ENCODE assay signal across 11 cellular contexts in genomic region chr12:93184664-93185368, GRCh38.
DNase-seq lines count a peak whose midpoint lies in the region; ATAC-seq and TF ChIP-seq lines count a peak whose summit lies in the region.
"Had no signal": no experiment of that assay in that cellular context is flagged by ENCODE, and none has a peak within 500 bp of the region (broad histone marks: within the 10 kb centered on the region; RNA-seq: fewer than 3 reads in every experiment).

No MANE protein-coding gene starts in this region.

- intact Hi-C loops in psoas muscle (cut with DNase I): no loop called here

- H3K4me1 ChIP-seq in DND-41 (ENCODE audit: insufficient read depth, low read length) (peaks cover 11% of the 10 kb centered on the region), MM.1S (ENCODE audit: low read length) (peaks cover 9% of the 10 kb centered on the region), esophagus (ENCODE audit: control insufficient read depth in 2 of 2, insufficient read depth in 2 of 2, low read length in 1 of 2) (peaks cover 0 to 2% of the 10 kb centered on the region in 2 donors), psoas muscle (peaks cover 17% of the 10 kb centered on the region)

- H3K27ac ChIP-seq in DND-41 (ENCODE audit: low read length): peak overlapping the region; percentile 70
- no peak overlapping the region for H3K27ac ChIP-seq in MM.1S (ENCODE audit: low read length)
- peak overlapping the region; percentile 60 to 61 for H3K27ac ChIP-seq in esophagus (ENCODE audit: low read depth in 2 of 2, low read length in 1 of 2)
- H3K27ac ChIP-seq in psoas muscle: peak overlapping the region; percentile 77

- ATAC-seq in DND-41 (ENCODE audit: insufficient read depth, low read depth) (no peak), psoas muscle (peak in 2 of 4 donors; percentile 2 to 35)

- TF ChIP-seq CTCF in DND-41 (IDR thresholded peaks at IDR 0.05; ENCODE audit: borderline replicate concordance, extremely low read depth, low read length, poor library complexity, severe bottlenecking) (no peak), MM.1S (IDR thresholded peaks at IDR 0.05; ENCODE audit: low read length) (no peak), psoas muscle (IDR thresholded peaks at IDR 0.05) (no peak)

- H3K9me3 ChIP-seq in DND-41 (ENCODE audit: insufficient read depth, low read length, severe bottlenecking): no peaks in the 10 kb centered on the region
- H3K9me3 ChIP-seq in MM.1S (replicated peaks; ENCODE audit: insufficient read depth, low read length): no peaks in the 10 kb centered on the region
- no peaks in the 10 kb centered on the region for H3K9me3 ChIP-seq in esophagus (ENCODE audit: control insufficient read depth in 2 of 2, insufficient read depth in 1 of 2, low read depth in 1 of 2, low read length in 1 of 2)
- H3K9me3 ChIP-seq in psoas muscle: no peaks in the 10 kb centered on the region

- H3K79me2 ChIP-seq in DND-41 (ENCODE audit: insufficient read depth, low read length) (no peaks in the 10 kb centered on the region), MM.1S (ENCODE audit: low read length) (no peaks in the 10 kb centered on the region)

- H3K36me3 ChIP-seq in DND-41 (ENCODE audit: insufficient read depth, low read length) (no peaks in the 10 kb centered on the region), MM.1S (replicated peaks; ENCODE audit: insufficient read depth, low read length) (no peaks in the 10 kb centered on the region), esophagus (ENCODE audit: control insufficient read depth in 2 of 2, insufficient read depth in 2 of 2, low read length in 1 of 2) (no peaks in the 10 kb centered on the region), psoas muscle (ENCODE audit: insufficient read depth in 1 of 2, low read depth in 1 of 2) (no peaks in the 10 kb centered on the region)

- DNase-seq in DND-41: no peak
- DNase-seq in MM.1S: no peak
- DNase-seq in psoas muscle: no peak
- DNase-seq in OCI-M2 (lab: John Stamatoyannopoulos, UW; ENCODE audit: unreplicated experiment): no peak
- DNase-seq in glomerular visceral epithelial cell (ENCODE audit: extremely low spot score): no peak
- no peak for DNase-seq in NCI-H526 (lab: John Stamatoyannopoulos, UW)
- DNase-seq in midbrain (lab: John Stamatoyannopoulos, UW): no peak
- DNase-seq: activated CD4-positive, CD25-positive, alpha-beta regulatory T cell; NCI-H446 treated with DMSO at 0.1 percent for 48 hours; stimulated activated CD4-positive, alpha-beta T cell treated with anti-CD3 and anti-CD28 coated beads, Interleukin-4, amount 100 ng/mL, for 4 hours had no signal

- H3K27me3 ChIP-seq in DND-41 (ENCODE audit: insufficient read depth, low read length, poor library complexity): no peaks in the 10 kb centered on the region
- no peaks in the 10 kb centered on the region for H3K27me3 ChIP-seq in MM.1S (replicated peaks; ENCODE audit: insufficient read depth, low read length)
- H3K27me3 ChIP-seq in esophagus (ENCODE audit: control insufficient read depth in 1 of 2, insufficient read depth in 2 of 2, low read length in 2 of 2): no peaks in the 10 kb centered on the region
- H3K27me3 ChIP-seq in psoas muscle (ENCODE audit: insufficient read depth in 3 of 3, low read length in 2 of 3): no peaks in the 10 kb centered on the region

- no peaks in the 10 kb centered on the region for H3F3A ChIP-seq in MM.1S (ENCODE audit: insufficient read depth, low read length)

- H2AFZ ChIP-seq in DND-41 (ENCODE audit: low read depth, low read length): peak overlapping the region; percentile 84
- H2AFZ ChIP-seq in MM.1S (ENCODE audit: low read length): peak overlapping the region; percentile 61

- WGBS in esophagus, 2 donors: 68 to 69% methylated on average over 3 of the region's 3 CpGs
- 49 to 59% (median 58%) methylated on average over 3 of the region's 3 CpGs for WGBS in psoas muscle, 3 donors

- H4K20me1 ChIP-seq in DND-41 (ENCODE audit: insufficient read depth, low read length) (no peaks in the 10 kb centered on the region), MM.1S (ENCODE audit: insufficient read depth, low read length) (no peaks in the 10 kb centered on the region)

- H3K4me2 ChIP-seq in DND-41 (ENCODE audit: insufficient read depth, low read length): peak overlapping the region; percentile 33; the same call in 1 of the 2 replicates
- peak overlapping the region; percentile 7 for H3K4me2 ChIP-seq in MM.1S (ENCODE audit: low read depth, low read length)

- H3K9me2 ChIP-seq in MM.1S (replicated peaks; ENCODE audit: insufficient read depth, low read length): no peaks in the 10 kb centered on the region

- peak overlapping the region; percentile 17; the same call in 1 of the 2 replicates for H3K9ac ChIP-seq in DND-41 (ENCODE audit: low read depth, low read length)
- no peak overlapping the region for H3K9ac ChIP-seq in MM.1S (ENCODE audit: low read length)

- H3K4me3 ChIP-seq in DND-41 (ENCODE audit: low read depth in 1 of 2, low read length in 2 of 2) (no peak overlapping the region; a peak in 1 of 4 replicates), MM.1S (ENCODE audit: low read length) (no peak overlapping the region), esophagus (ENCODE audit: low read depth in 1 of 2, low read length in 2 of 2) (no peak overlapping the region), psoas muscle (no peak overlapping the region)
